Comparison of ENCODE assay signal across 17 cellular contexts in the genomic region with DNA sequence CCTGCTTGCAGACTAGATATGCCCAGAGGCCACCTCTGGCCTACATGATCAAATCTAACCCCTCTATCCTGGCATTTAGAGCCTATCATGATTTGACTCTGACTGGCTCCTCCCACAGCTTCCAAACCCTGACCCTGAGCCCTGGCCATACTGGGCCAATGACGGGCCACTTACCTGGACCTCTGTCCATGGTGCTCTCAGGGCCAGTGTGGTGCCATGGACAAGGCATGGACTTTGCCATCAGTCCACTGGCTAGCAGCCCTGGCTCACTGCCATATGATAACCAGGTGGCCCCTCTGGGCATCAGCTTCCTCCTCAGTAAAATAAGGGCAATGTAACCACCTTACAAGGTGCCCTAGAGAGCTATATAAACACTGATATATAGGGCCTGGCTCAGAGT.
A peak's percentile ranks its signal among the peaks of the same experiment; 100 is the strongest.
DNase-seq lines count a peak whose midpoint lies in the region; ATAC-seq, FAIRE-seq and TF ChIP-seq lines count a peak whose summit lies in the region.
"Had no signal": no experiment of that assay in that cellular context is flagged by ENCODE, and none has a peak within 500 bp of the region (broad histone marks: within the 10 kb centered on the region; RNA-seq: fewer than 3 reads in every experiment).

No MANE protein-coding gene starts in this region.

- POLR2A ChIA-PET in A549 (lab: Yijun Ruan, JAX), result no interaction called here
- POLR2A ChIA-PET in HEK293 (lab: Yijun Ruan, JAX), result no interaction called here
- POLR2A ChIA-PET in HepG2 (lab: Yijun Ruan, JAX), result no interaction called here

- H2AFZ ChIP-seq in HepG2 (ENCODE audit: low read length), result no peak overlapping the region

- H3K36me3 ChIP-seq in HEK293 (ENCODE audit: control insufficient read depth in 2 of 2, insufficient read depth in 1 of 2, low read length in 2 of 2) (no peaks in the 10 kb centered on the region), HepG2 (replicated peaks in 1 of 2; ENCODE audit: control insufficient read depth in 1 of 2, insufficient read depth in 2 of 2, low read length in 2 of 2) (no peaks in the 10 kb centered on the region)
- H3K36me3 ChIP-seq: BLaER1 treated with 17β-estradiol and CSF1 and Interleukin-3, amounts not matched to agents 10 nM and 100 nM had no signal

- TF ChIP-seq CTCF in A549 (IDR thresholded peaks at IDR 0.05), result no peak
- TF ChIP-seq CTCF in HEK293 (tag by site-specific recombination; IDR thresholded peaks at IDR 0.05), result no peak
- no peak for TF ChIP-seq CTCF in HepG2 (CRISPR knock-in tag; IDR thresholded peaks at IDR 0.05)

- TF ChIP-seq EP300 in A549 (IDR thresholded peaks at IDR 0.05), result no peak
- no peak for TF ChIP-seq EP300 in HepG2 (IDR thresholded peaks at IDR 0.05; ENCODE audit: low read depth in 2 of 2, low read length in 2 of 2)
- no peak for TF ChIP-seq EP300 in HepG2 (CRISPR knock-in tag; IDR thresholded peaks at IDR 0.05; ENCODE audit: borderline replicate concordance)

- BruUV-seq in HepG2 (replicated peaks; lab: Mats Ljungman, UMichigan), result no TSS peak

- ATAC-seq in A549, result no peak
- no peak for ATAC-seq in HepG2
- ATAC-seq in left cardiac atrium, result no peak
- ATAC-seq: GM12878 had no signal

- WGBS in A549 (ENCODE audit: missing lambda C conversion rate), result 83% methylated on average over 1 of the region's 1 CpG
- WGBS in HepG2 (ENCODE audit: low lambda C conversion rate), result 0% methylated on average over 1 of the region's 1 CpG

- TF ChIP-seq RAD21 in A549 (conservative IDR thresholded peaks at IDR 0.05 in 1 of 2, IDR thresholded peaks at IDR 0.05 in 1 of 2) (no peak), HepG2 (CRISPR knock-in tag; IDR thresholded peaks at IDR 0.05) (no peak)

- DNase-seq in A549 (ENCODE audit: low read depth in 1 of 2, low spot score in 1 of 2) (no peak), HepG2 (ENCODE audit: low spot score) (no peak), left cardiac atrium (no peak)
- no peak for DNase-seq in activated CD4-positive, alpha-beta T cell treated with anti-CD3 and anti-CD28 coated beads, Interleukin-2, amount 50 U/mL, for 4 hours
- DNase-seq in central memory CD4-positive, alpha-beta T cell, result no peak
- DNase-seq: 8988T; ACHN; Calu3; CD4-positive, CD25-positive, alpha-beta regulatory T cell; DMS 273 treated with DMSO at 0.1 percent for 48 hours; KBM-7 had no signal

- no peaks in the 10 kb centered on the region for H3K9me3 ChIP-seq in A549
- H3K9me3 ChIP-seq in HEK293 (ENCODE audit: control insufficient read depth, insufficient read depth, low read depth, low read length), result no peaks in the 10 kb centered on the region
- H3K9me3 ChIP-seq in HepG2 (ENCODE audit: low read length), result no peaks in the 10 kb centered on the region
- H3K9me3 ChIP-seq: BLaER1 treated with 17β-estradiol and CSF1 and Interleukin-3, amounts not matched to agents 10 nM and 100 nM had no signal

- no peak overlapping the region for H3K9ac ChIP-seq in HepG2 (ENCODE audit: insufficient read depth, low read depth, low read length)
- H3K9ac ChIP-seq: BLaER1 treated with 17β-estradiol and CSF1 and Interleukin-3, amounts not matched to agents 10 nM and 100 nM had no signal

- H4K20me1 ChIP-seq in HepG2 (ENCODE audit: insufficient read depth, low read length), result no peaks in the 10 kb centered on the region
- H4K20me1 ChIP-seq: BLaER1 treated with 17β-estradiol and CSF1 and Interleukin-3, amounts not matched to agents 10 nM and 100 nM had no signal

- in situ Hi-C loops in HepG2 (cut with HindIII; ENCODE audit: extremely low pct_ligation_motif_present, low pct_unique_long_range_greater_than_20kb), result no loop called here

- no peaks in the 10 kb centered on the region for H3K79me2 ChIP-seq in HepG2 (ENCODE audit: insufficient read depth, low read length)

- H3K4me2 ChIP-seq in A549 (no peak overlapping the region), HepG2 (ENCODE audit: low read depth, low read length) (no peak overlapping the region)

- CTCF ChIA-PET in A549 (lab: Yijun Ruan, JAX), result no interaction called here
- CTCF ChIA-PET in HEK293 (lab: Yijun Ruan, JAX), result no interaction called here
- CTCF ChIA-PET in HepG2 (lab: Yijun Ruan, JAX; ENCODE audit: low intra/inter-chr PET ratio, low total read pairs), result no interaction called here

- H3K27ac ChIP-seq in A549, result no peak overlapping the region
- no peak overlapping the region for H3K27ac ChIP-seq in HEK293 (ENCODE audit: extremely low read depth, low read depth, low read length)
- H3K27ac ChIP-seq in HepG2 (ENCODE audit: extremely low read length, insufficient read depth, low read length), result no peak overlapping the region
- H3K27ac ChIP-seq: HL-60 had no signal

- intact Hi-C loops in HepG2 (cut with micrococcal nuclease; ENCODE audit: unreplicated experiment) (no loop called here), left cardiac atrium (cut with DNase I) (no loop called here)

- no peak for TF ChIP-seq POLR2A in A549 (IDR thresholded peaks at IDR 0.05; ENCODE audit: low read length)
- no peak for TF ChIP-seq POLR2A in HepG2 (IDR thresholded peaks at IDR 0.05; ENCODE audit: insufficient read depth in 1 of 2, low read depth in 2 of 2, low read length in 2 of 2)

- H3K27me3 ChIP-seq in HepG2 (ENCODE audit: control insufficient read depth in 1 of 2, insufficient read depth in 2 of 2, low read length in 2 of 2), result no peaks in the 10 kb centered on the region
- H3K27me3 ChIP-seq: BLaER1 treated with 17β-estradiol and CSF1 and Interleukin-3, amounts not matched to agents 10 nM and 100 nM had no signal

- H3K4me1 ChIP-seq in A549 (no peaks in the 10 kb centered on the region), HEK293 (ENCODE audit: control insufficient read depth, insufficient read depth, low read length) (no peaks in the 10 kb centered on the region), HepG2 (ENCODE audit: insufficient read depth, low read length) (no peaks in the 10 kb centered on the region)

- FAIRE-seq in A549 (lab: Jason Lieb, UNC) (no peak), HepG2 (lab: Jason Lieb, UNC) (no peak)
- FAIRE-seq: GM12878, GM19239 had no signal

- H3K4me3 ChIP-seq in A549 (no peak overlapping the region), HEK293 (ENCODE audit: low read depth, low read length) (no peak overlapping the region), HepG2 (replicated peaks in 1 of 3; ENCODE audit: insufficient read depth in 1 of 3, low read depth in 2 of 3, low read length in 3 of 3) (no peak overlapping the region)
- H3K4me3 ChIP-seq: BLaER1 treated with 17β-estradiol and CSF1 and Interleukin-3, amounts not matched to agents 10 nM and 100 nM; GM12878 had no signal

TF ChIP-seq in A549, 52 proteins besides CTCF, POLR2A, EP300 and RAD21 (continues in another document):
- no peak for TF ChIP-seq ZNF302 (CRISPR knock-in tag; IDR thresholded peaks at IDR 0.05)

TF ChIP-seq in HEK293, 187 proteins besides CTCF, POLR2A, EP300 and RAD21 (continues in another document):
- TF ChIP-seq RBAK (tag by site-specific recombination; IDR thresholded peaks at IDR 0.05), result no peak

TF ChIP-seq in PFSK-1, 5 proteins besides CTCF, POLR2A, EP300 and RAD21 (continues in another document):
- no peak for TF ChIP-seq TAF1 (IDR thresholded peaks at IDR 0.05; ENCODE audit: borderline replicate concordance, insufficient read depth, low read length)
- no peak for TF ChIP-seq POLR2AphosphoS5 (IDR thresholded peaks at IDR 0.05; ENCODE audit: low read depth, low read length)

TF ChIP-seq in HepG2, 621 proteins besides CTCF, POLR2A, EP300 and RAD21:
- TF ChIP-seq MIER2 (CRISPR knock-in tag; IDR thresholded peaks at IDR 0.05), result peak; percentile 64; the same call in 1 of the 2 replicates
- TF ChIP-seq BORCS8-MEF2B (CRISPR knock-in tag; IDR thresholded peaks at IDR 0.05), result no peak
- no peak for TF ChIP-seq SIN3B (IDR thresholded peaks at IDR 0.05; ENCODE audit: low read length)
- TF ChIP-seq, protein P1, sequence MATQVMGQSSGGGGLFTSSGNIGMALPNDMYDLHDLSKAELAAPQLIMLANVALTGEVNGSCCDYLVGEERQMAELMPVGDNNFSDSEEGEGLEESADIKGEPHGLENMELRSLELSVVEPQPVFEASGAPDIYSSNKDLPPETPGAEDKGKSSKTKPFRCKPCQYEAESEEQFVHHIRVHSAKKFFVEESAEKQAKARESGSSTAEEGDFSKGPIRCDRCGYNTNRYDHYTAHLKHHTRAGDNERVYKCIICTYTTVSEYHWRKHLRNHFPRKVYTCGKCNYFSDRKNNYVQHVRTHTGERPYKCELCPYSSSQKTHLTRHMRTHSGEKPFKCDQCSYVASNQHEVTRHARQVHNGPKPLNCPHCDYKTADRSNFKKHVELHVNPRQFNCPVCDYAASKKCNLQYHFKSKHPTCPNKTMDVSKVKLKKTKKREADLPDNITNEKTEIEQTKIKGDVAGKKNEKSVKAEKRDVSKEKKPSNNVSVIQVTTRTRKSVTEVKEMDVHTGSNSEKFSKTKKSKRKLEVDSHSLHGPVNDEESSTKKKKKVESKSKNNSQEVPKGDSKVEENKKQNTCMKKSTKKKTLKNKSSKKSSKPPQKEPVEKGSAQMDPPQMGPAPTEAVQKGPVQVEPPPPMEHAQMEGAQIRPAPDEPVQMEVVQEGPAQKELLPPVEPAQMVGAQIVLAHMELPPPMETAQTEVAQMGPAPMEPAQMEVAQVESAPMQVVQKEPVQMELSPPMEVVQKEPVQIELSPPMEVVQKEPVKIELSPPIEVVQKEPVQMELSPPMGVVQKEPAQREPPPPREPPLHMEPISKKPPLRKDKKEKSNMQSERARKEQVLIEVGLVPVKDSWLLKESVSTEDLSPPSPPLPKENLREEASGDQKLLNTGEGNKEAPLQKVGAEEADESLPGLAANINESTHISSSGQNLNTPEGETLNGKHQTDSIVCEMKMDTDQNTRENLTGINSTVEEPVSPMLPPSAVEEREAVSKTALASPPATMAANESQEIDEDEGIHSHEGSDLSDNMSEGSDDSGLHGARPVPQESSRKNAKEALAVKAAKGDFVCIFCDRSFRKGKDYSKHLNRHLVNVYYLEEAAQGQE (IDR thresholded peaks at IDR 0.05; ENCODE audit: borderline replicate concordance in 1 of 2, low read depth in 1 of 2, low read length in 2 of 2), result peak; percentile 32 to 81
- no peak for TF ChIP-seq ZNF274 (CRISPR knock-in tag; IDR thresholded peaks at IDR 0.05)
